20 cellular contexts compared by ENCODE assay signal in genomic region chr1:99177465-99177864, GRCh38.
DNase-seq lines count a peak whose midpoint lies in the region; TF ChIP-seq lines count a peak whose summit lies in the region.
"Had no signal": no experiment of that assay in that cellular context is flagged by ENCODE, and none has a peak within 500 bp of the region (broad histone marks: within the 10 kb centered on the region; RNA-seq: fewer than 3 reads in every experiment).

No MANE protein-coding gene starts in this region.

- H3K4me1 Mint-ChIP-seq in osteocyte (ENCODE audit: unreplicated experiment): no peaks in the 10 kb centered on the region
- H3K4me1 Mint-ChIP-seq: activated CD4-positive, alpha-beta T cell treated with anti-CD3 and anti-CD28 coated beads for 36 hours had no signal

- H3K27ac Mint-ChIP-seq in osteocyte (ENCODE audit: unreplicated experiment): no peak overlapping the region
- H3K27ac Mint-ChIP-seq: activated CD4-positive, alpha-beta T cell treated with anti-CD3 and anti-CD28 coated beads for 36 hours; activated T-cell treated with anti-CD3 and anti-CD28 coated beads, Interleukin-2, amount 50 U/mL, for 72 hours; effector memory CD8-positive, alpha-beta T cell had no signal

- no peak overlapping the region for H3K4me3 ChIP-seq in cardiac fibroblast (replicated peaks in 1 of 2; ENCODE audit: low read depth in 2 of 2, low read length in 2 of 2)
- H3K4me3 ChIP-seq: heart left ventricle had no signal

- no peak overlapping the region for H3K4me3 Mint-ChIP-seq in osteocyte (ENCODE audit: unreplicated experiment)
- H3K4me3 Mint-ChIP-seq: activated CD4-positive, alpha-beta T cell treated with anti-CD3 and anti-CD28 coated beads for 36 hours; activated T-cell treated with anti-CD3 and anti-CD28 coated beads, Interleukin-2, amount 50 U/mL, for 72 hours; effector memory CD8-positive, alpha-beta T cell had no signal

- peaks cover 31% of the 10 kb centered on the region for H3K27me3 Mint-ChIP-seq in osteocyte (ENCODE audit: unreplicated experiment)

- no peaks in the 10 kb centered on the region for H3K9me3 Mint-ChIP-seq in osteocyte (ENCODE audit: unreplicated experiment)
- H3K9me3 Mint-ChIP-seq: activated T-cell treated with anti-CD3 and anti-CD28 coated beads, Interleukin-2, amount 50 U/mL, for 72 hours; effector memory CD8-positive, alpha-beta T cell had no signal

- peak; percentile 6 for DNase-seq in DMS 273 (lab: John Stamatoyannopoulos, UW; ENCODE audit: unreplicated experiment)
- DNase-seq in DMS 273 treated with DMSO at 0.1 percent for 48 hours (lab: John Stamatoyannopoulos, UW): no peak
- peak; percentile 16 for DNase-seq in NCI-H1694 treated with DMSO at 0.1 percent for 48 hours (lab: John Stamatoyannopoulos, UW)
- DNase-seq in cardiac fibroblast (ENCODE audit: low read depth in 2 of 2): peak; percentile 5 to 12
- DNase-seq in osteocyte (ENCODE audit: extremely low spot score, unreplicated experiment): no peak
- DNase-seq in hypothalamus (lab: John Stamatoyannopoulos, UW): no peak
- no peak for DNase-seq in posterior vena cava (ENCODE audit: low spot score)
- DNase-seq in occipital lobe (lab: John Stamatoyannopoulos, UW): no peak
- DNase-seq: activated CD4-positive, alpha-beta T cell treated with anti-CD3 and anti-CD28 coated beads for 36 hours; activated naive CD4-positive, alpha-beta T cell treated with anti-CD3 and anti-CD28 coated beads, Interleukin-2, amount 50 U/mL, for 16 hours; activated T-cell treated with anti-CD3 and anti-CD28 coated beads, Interleukin-2, amount 50 U/mL, for 72 hours; aorta; effector memory CD8-positive, alpha-beta T cell; heart left ventricle; MV-4-11; NCI-H1930; NCI-H510A; SHP77; stimulated activated CD4-positive, alpha-beta T cell treated with anti-CD3 and anti-CD28 coated beads, Interleukin-12 subunit alpha, Interleukin-12 subunit beta, amount 100 ng/mL, for 4 hours; trophoblast cell had no signal

- intact Hi-C loops in posterior vena cava (cut with DNase I): loop anchor here in 1 of 2 donors (10.0 kb wide), 1 partner anchor 507 kb away; no protein-coding TSS in a partner anchor

- no peak for TF ChIP-seq CTCF in cardiac fibroblast (IDR thresholded peaks at IDR 0.05; ENCODE audit: low read depth, low read length)
- TF ChIP-seq CTCF in osteocyte (IDR thresholded peaks at IDR 0.05): peak; percentile 37

- H3K36me3 Mint-ChIP-seq in osteocyte (ENCODE audit: unreplicated experiment): no peaks in the 10 kb centered on the region

Comparison
In these comparisons a context has a peak if more than half of its experiments do, and no peak if none do; other contexts are left out.
1. DNase-seq: peak in DMS 273 (single experiment), NCI-H1694 treated with DMSO at 0.1 percent for 48 hours (single experiment) and cardiac fibroblast (2 of 2); none in DMS 273 treated with DMSO at 0.1 percent for 48 hours (single experiment), osteocyte (single experiment), hypothalamus (0 of 51), posterior vena cava (single experiment) and occipital lobe (single experiment).